ENCODE assay signal across 9 cellular contexts in genomic region chr15:39125904-39126303, GRCh38.
DNase-seq lines count a peak whose midpoint lies in the region; ATAC-seq, FAIRE-seq and TF ChIP-seq lines count a peak whose summit lies in the region.
"Had no signal": no experiment of that assay in that cellular context is flagged by ENCODE, and none has a peak within 500 bp of the region (broad histone marks: within the 10 kb centered on the region; RNA-seq: fewer than 3 reads in every experiment).

No MANE protein-coding gene starts in this region.

- no peaks in the 10 kb centered on the region for H3K27me3 ChIP-seq in GM23338 (ENCODE audit: insufficient read depth)
- no peaks in the 10 kb centered on the region for H3K27me3 ChIP-seq in Panc1 (ENCODE audit: control insufficient read depth, insufficient read depth, low read length)
- H3K27me3 ChIP-seq in colonic mucosa = no peaks in the 10 kb centered on the region

- H3K4me3 Mint-ChIP-seq in GM23338 = no peak overlapping the region
- H3K4me3 Mint-ChIP-seq in natural killer cell = no peak overlapping the region

- no peaks in the 10 kb centered on the region for H3K9me3 Mint-ChIP-seq in GM23338
- no peaks in the 10 kb centered on the region for H3K9me3 Mint-ChIP-seq in natural killer cell

- H3K27ac ChIP-seq in GM23338 (ENCODE audit: low read depth) (no peak overlapping the region), Panc1 (ENCODE audit: low read length) (peak overlapping the region; percentile 52; the same call in 1 of the 2 replicates), colonic mucosa (no peak overlapping the region)

- no peak overlapping the region for H3K4me2 ChIP-seq in GM23338

- BruUV-seq in Panc1 (replicated peaks; lab: Mats Ljungman, UMichigan) = no TSS peak

- H3K27me3 Mint-ChIP-seq in GM23338 (ENCODE audit: insufficient read depth, low read depth, poor library complexity) (peaks cover 2% of the 10 kb centered on the region), natural killer cell (ENCODE audit: low read depth in 2 of 2) (peaks cover 9 to 24% of the 10 kb centered on the region in 2 donors)

- H3K4me1 Mint-ChIP-seq in GM23338 (peaks cover 10% of the 10 kb centered on the region; the same call in 2 of the 3 replicates), natural killer cell (no peaks in the 10 kb centered on the region)

- peaks cover 3% of the 10 kb centered on the region; the same call in 1 of the 2 replicates for H3K9me2 ChIP-seq in GM23338 (ENCODE audit: insufficient read depth)

- in situ Hi-C loops in Panc1 (cut with HindIII; ENCODE audit: low pct_unique_long_range_greater_than_20kb, low sequenced_read_pairs) = no loop called here

- CTCF ChIA-PET in Panc1 (lab: Charles Lee) = no interaction called here

- H3K79me2 ChIP-seq in GM23338 (replicated peaks; ENCODE audit: insufficient read depth) = no peaks in the 10 kb centered on the region

- H3K4me1 ChIP-seq in GM23338 (ENCODE audit: insufficient read depth) = 0 out of 2 replicates have a peak, but pooled peaks cover 9% of the 10 kb centered on the region
- H3K4me1 ChIP-seq in Panc1 (ENCODE audit: control insufficient read depth, insufficient read depth, low read length) = peaks cover 24% of the 10 kb centered on the region
- no peaks in the 10 kb centered on the region for H3K4me1 ChIP-seq in colonic mucosa

- H3F3A ChIP-seq in GM23338 (replicated peaks; ENCODE audit: low read depth) = no peaks in the 10 kb centered on the region

- H3K27ac Mint-ChIP-seq in GM23338 (no peak overlapping the region), natural killer cell (no peak overlapping the region)

- no peak for FAIRE-seq in frontal cortex (lab: Jason Lieb, UNC)
- FAIRE-seq: A204.1 had no signal

- no peaks in the 10 kb centered on the region for H4K20me1 ChIP-seq in GM23338 (replicated peaks; ENCODE audit: insufficient read depth)

- H3K36me3 ChIP-seq in GM23338 (ENCODE audit: insufficient read depth) (no peaks in the 10 kb centered on the region), Panc1 (ENCODE audit: control insufficient read depth, insufficient read depth, low read length) (no peaks in the 10 kb centered on the region), colonic mucosa (no peaks in the 10 kb centered on the region)

- H3K4me3 ChIP-seq in GM23338 (no peak overlapping the region), Panc1 (ENCODE audit: low read depth in 2 of 2, low read length in 2 of 2) (no peak overlapping the region), colonic mucosa (no peak overlapping the region)

- TF ChIP-seq CTCF in GM23338 (conservative IDR thresholded peaks at IDR 0.05; ENCODE audit: low read depth in 2 of 2) (peak; percentile 77 to 78), Panc1 (IDR thresholded peaks at IDR 0.05) (peak; percentile 54), colonic mucosa (IDR thresholded peaks at IDR 0.05) (peak; percentile 63), natural killer cell (IDR thresholded peaks at IDR 0.05) (peak; percentile 62)

- ATAC-seq in GM23338 (peak; percentile 50; the same call in 2 of the 3 replicates), Panc1 (no peak), natural killer cell (peak in 1 of 3 donors; percentile 41), esophagus mucosa (no peak)

- intact Hi-C loops in Panc1 (cut with micrococcal nuclease; ENCODE audit: unreplicated experiment) = no loop called here
- intact Hi-C loops in colonic mucosa (cut with DNase I) = loop anchor here (5.0 kb wide), 1 partner anchor 456 kb away; the partner anchor contains the start of gene THBS1
- intact Hi-C loops in natural killer cell (cut with micrococcal nuclease) = loop anchor here (1.0 kb wide), 1 partner anchor 454 kb away; no protein-coding TSS in a partner anchor

- H3K9me3 ChIP-seq in Panc1 (ENCODE audit: control insufficient read depth, insufficient read depth, low read depth, low read length) = peaks cover 9% of the 10 kb centered on the region; the same call in 1 of the 2 replicates
- no peaks in the 10 kb centered on the region for H3K9me3 ChIP-seq in colonic mucosa

- POLR2A ChIA-PET in Panc1 (lab: Charles Lee) = no interaction called here

- H2AFZ ChIP-seq in GM23338 = no peak overlapping the region

- H3K36me3 Mint-ChIP-seq in GM23338 (ENCODE audit: low read depth) (no peaks in the 10 kb centered on the region), natural killer cell (no peaks in the 10 kb centered on the region)

- DNase-seq in NCI-H1092 treated with DMSO at 0.1 percent for 48 hours (lab: John Stamatoyannopoulos, UW) (peak; percentile 34), NCI-H1092 (lab: John Stamatoyannopoulos, UW) (no peak), GM23338 (ENCODE audit: low spot score) (peak; percentile 75), Panc1 (ENCODE audit: low read depth, low spot score) (no peak), colonic mucosa (peak; percentile 42), natural killer cell (no peak), frontal cortex (ENCODE audit: low spot score in 2 of 2) (no peak)

- no peak overlapping the region for H3K9ac ChIP-seq in colonic mucosa (ENCODE audit: low read depth in 2 of 2, low read length in 2 of 2)

TF ChIP-seq in GM23338, 12 proteins besides CTCF, POLR2A, EP300 and RAD21:
- no peak for TF ChIP-seq REST (IDR thresholded peaks at IDR 0.05; ENCODE audit: unreplicated experiment)

Comparison
In these comparisons a context has a peak if more than half of its experiments do, and no peak if none do; other contexts are left out.
1. DNase-seq: peak in NCI-H1092 treated with DMSO at 0.1 percent for 48 hours (single experiment), GM23338 (single experiment) and colonic mucosa (single experiment); none in NCI-H1092 (single experiment), Panc1 (single experiment), natural killer cell (single experiment) and frontal cortex (0 of 2).
2. Peak in every context shown above with its lines, with median percentiles within 50 percentile points of each other: CTCF ChIP-seq.